1 cellular context compared by ENCODE assay signal in the genomic region with DNA sequence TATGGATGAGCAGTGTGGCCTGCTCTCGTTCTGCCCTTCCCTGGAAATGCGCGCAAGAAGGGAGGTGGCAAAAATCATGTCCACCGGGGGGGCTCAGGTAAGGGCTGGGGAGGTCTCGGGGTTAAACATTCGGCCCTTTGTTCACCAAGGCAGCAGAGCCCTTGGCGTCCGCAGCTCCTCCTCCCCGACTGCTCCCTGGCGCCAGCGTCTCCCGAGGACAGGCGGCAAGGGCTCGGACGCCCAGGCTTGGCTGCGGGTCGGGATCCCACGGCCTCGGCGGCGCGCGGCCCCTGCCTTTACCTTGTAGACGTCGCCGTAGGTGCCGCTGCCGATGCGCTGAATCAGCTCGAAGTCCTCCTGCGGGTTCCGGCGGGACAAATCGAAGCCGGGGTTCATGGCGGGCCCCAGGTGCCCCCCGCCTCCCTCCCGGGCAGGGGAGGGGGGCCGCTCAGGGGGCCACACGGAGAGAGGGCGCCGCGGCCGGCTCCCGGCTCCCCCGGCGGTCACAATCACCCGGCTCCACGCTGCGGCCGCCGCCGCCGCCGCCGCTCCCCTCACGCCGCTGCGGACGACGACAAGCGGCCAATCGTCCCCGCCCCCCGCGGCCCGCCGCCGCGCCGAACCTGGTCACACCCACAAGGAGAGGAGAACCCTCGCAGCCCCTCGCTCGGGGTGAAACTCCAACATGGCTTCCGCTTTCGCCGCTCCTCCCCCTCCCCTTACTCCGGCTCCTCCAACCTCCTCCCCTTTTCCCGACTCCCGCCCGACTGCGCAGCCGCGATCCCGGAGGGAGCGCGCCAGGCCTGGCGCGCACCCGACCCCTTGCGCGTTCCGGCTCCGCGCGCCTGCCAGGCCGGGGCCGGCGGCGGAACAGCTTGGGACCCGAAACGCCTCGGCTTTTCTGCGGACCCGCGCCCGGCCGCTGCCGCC.
TF ChIP-seq lines count a peak whose summit lies in the region.

A gene (minus strand): TSS at position 694 of the 930 bp plus-strand sequence. CDS start 298 bp downstream, at position 396.

TF ChIP-seq in A549, 52 proteins besides CTCF, POLR2A, EP300 and RAD21 (continued from another document):
- TF ChIP-seq, protein P1, sequence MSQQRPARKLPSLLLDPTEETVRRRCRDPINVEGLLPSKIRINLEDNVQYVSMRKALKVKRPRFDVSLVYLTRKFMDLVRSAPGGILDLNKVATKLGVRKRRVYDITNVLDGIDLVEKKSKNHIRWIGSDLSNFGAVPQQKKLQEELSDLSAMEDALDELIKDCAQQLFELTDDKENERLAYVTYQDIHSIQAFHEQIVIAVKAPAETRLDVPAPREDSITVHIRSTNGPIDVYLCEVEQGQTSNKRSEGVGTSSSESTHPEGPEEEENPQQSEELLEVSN (IDR thresholded peaks at IDR 0.05; ENCODE audit: borderline replicate concordance, low read depth): no peak
- TF ChIP-seq, protein P2, sequence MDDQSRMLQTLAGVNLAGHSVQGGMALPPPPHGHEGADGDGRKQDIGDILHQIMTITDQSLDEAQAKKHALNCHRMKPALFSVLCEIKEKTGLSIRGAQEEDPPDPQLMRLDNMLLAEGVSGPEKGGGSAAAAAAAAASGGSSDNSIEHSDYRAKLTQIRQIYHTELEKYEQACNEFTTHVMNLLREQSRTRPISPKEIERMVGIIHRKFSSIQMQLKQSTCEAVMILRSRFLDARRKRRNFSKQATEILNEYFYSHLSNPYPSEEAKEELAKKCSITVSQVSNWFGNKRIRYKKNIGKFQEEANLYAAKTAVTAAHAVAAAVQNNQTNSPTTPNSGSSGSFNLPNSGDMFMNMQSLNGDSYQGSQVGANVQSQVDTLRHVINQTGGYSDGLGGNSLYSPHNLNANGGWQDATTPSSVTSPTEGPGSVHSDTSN (IDR thresholded peaks at IDR 0.05): 0 out of 2 replicates have a peak, but pooled peaks have one; percentile 39
- TF ChIP-seq HOXB5 (CRISPR knock-in tag; IDR thresholded peaks at IDR 0.05) (no peak), ZNF302 (CRISPR knock-in tag; IDR thresholded peaks at IDR 0.05) (no peak), CHD4 (IDR thresholded peaks at IDR 0.05; ENCODE audit: borderline replicate concordance) (no peak), GATA3 (IDR thresholded peaks at IDR 0.05; ENCODE audit: borderline replicate concordance) (no peak; the same call in 1 of the 2 replicates), KDM1A (IDR thresholded peaks at IDR 0.05; ENCODE audit: low read depth) (no peak), KDM5A (IDR thresholded peaks at IDR 0.05) (peak; percentile 34; the same call in 1 of the 2 replicates), JUN (IDR thresholded peaks at IDR 0.05) (peak in 1 of 2 experiments; percentile 88; a peak in 3 of 5 replicates), ZC3H11A (IDR thresholded peaks at IDR 0.05) (no peak), EHF (CRISPR knock-in tag; IDR thresholded peaks at IDR 0.05) (no peak), HDAC2 (IDR thresholded peaks at IDR 0.05) (no peak), CBX2 (IDR thresholded peaks at IDR 0.05; ENCODE audit: borderline replicate concordance, low read depth) (no peak)
- TF ChIP-seq, protein P3, sequence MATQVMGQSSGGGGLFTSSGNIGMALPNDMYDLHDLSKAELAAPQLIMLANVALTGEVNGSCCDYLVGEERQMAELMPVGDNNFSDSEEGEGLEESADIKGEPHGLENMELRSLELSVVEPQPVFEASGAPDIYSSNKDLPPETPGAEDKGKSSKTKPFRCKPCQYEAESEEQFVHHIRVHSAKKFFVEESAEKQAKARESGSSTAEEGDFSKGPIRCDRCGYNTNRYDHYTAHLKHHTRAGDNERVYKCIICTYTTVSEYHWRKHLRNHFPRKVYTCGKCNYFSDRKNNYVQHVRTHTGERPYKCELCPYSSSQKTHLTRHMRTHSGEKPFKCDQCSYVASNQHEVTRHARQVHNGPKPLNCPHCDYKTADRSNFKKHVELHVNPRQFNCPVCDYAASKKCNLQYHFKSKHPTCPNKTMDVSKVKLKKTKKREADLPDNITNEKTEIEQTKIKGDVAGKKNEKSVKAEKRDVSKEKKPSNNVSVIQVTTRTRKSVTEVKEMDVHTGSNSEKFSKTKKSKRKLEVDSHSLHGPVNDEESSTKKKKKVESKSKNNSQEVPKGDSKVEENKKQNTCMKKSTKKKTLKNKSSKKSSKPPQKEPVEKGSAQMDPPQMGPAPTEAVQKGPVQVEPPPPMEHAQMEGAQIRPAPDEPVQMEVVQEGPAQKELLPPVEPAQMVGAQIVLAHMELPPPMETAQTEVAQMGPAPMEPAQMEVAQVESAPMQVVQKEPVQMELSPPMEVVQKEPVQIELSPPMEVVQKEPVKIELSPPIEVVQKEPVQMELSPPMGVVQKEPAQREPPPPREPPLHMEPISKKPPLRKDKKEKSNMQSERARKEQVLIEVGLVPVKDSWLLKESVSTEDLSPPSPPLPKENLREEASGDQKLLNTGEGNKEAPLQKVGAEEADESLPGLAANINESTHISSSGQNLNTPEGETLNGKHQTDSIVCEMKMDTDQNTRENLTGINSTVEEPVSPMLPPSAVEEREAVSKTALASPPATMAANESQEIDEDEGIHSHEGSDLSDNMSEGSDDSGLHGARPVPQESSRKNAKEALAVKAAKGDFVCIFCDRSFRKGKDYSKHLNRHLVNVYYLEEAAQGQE (IDR thresholded peaks at IDR 0.05): no peak
- TF ChIP-seq, protein P4, sequence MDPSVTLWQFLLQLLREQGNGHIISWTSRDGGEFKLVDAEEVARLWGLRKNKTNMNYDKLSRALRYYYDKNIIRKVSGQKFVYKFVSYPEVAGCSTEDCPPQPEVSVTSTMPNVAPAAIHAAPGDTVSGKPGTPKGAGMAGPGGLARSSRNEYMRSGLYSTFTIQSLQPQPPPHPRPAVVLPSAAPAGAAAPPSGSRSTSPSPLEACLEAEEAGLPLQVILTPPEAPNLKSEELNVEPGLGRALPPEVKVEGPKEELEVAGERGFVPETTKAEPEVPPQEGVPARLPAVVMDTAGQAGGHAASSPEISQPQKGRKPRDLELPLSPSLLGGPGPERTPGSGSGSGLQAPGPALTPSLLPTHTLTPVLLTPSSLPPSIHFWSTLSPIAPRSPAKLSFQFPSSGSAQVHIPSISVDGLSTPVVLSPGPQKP (IDR thresholded peaks at IDR 0.05; ENCODE audit: low read depth, low read length): no peak
- TF ChIP-seq, protein P5, sequence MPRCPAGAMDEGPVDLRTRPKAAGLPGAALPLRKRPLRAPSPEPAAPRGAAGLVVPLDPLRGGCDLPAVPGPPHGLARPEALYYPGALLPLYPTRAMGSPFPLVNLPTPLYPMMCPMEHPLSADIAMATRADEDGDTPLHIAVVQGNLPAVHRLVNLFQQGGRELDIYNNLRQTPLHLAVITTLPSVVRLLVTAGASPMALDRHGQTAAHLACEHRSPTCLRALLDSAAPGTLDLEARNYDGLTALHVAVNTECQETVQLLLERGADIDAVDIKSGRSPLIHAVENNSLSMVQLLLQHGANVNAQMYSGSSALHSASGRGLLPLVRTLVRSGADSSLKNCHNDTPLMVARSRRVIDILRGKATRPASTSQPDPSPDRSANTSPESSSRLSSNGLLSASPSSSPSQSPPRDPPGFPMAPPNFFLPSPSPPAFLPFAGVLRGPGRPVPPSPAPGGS (IDR thresholded peaks at IDR 0.05): peak; percentile 60; the same call in 1 of the 3 replicates
- TF ChIP-seq, protein P6, sequence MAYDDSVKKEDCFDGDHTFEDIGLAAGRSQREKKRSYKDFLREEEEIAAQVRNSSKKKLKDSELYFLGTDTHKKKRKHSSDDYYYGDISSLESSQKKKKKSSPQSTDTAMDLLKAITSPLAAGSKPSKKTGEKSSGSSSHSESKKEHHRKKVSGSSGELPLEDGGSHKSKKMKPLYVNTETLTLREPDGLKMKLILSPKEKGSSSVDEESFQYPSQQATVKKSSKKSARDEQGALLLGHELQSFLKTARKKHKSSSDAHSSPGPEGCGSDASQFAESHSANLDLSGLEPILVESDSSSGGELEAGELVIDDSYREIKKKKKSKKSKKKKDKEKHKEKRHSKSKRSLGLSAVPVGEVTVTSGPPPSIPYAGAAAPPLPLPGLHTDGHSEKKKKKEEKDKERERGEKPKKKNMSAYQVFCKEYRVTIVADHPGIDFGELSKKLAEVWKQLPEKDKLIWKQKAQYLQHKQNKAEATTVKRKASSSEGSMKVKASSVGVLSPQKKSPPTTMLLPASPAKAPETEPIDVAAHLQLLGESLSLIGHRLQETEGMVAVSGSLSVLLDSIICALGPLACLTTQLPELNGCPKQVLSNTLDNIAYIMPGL (CRISPR knock-in tag; IDR thresholded peaks at IDR 0.05; ENCODE audit: borderline replicate concordance): 0 out of 2 replicates have a peak, but pooled peaks have one; percentile 33
